Comparison of ENCODE assay signal across 13 cellular contexts in the genomic region with DNA sequence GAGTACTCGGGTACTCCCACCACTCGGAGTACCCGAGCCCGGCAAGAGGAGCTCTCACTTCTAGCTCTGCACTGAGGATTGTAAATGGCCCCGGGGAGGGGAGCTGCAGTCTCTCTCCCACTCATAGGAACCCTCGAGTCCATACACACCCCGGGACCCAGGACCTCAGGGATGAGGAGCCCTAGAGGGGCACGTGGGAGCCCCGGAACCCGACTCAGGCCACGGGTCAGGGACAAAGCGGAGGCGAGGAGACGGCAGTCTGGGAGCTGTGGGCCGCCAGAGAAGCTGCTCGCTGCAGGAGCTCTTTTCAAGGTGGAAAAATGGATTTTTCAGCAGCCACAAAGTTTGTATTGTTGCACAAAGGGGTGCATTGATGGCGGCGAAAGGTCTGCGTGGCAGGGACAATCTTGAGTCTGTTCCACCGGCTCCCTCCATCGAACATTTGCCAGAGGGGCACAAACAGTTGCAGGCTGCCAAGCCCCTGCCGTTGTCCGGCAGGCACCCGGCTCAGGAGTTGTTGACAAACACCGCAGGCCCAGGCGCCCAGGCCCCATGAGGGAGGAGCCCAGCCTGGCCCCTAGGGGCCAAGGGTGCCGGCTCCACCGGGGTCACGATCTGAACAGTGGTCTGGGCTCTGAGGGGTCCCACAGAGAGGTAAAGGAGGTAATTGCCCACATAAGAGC. TPM values are rescaled to one million over a fixed set of nuclear protein-coding genes. Genes with fewer than 3 reads are reported as not detected.
A peak's percentile ranks its signal among the peaks of the same experiment; 100 is the strongest.
DNase-seq lines count a peak whose midpoint lies in the region; ATAC-seq lines count a peak whose summit lies in the region.
"Had no signal": no experiment of that assay in that cellular context is flagged by ENCODE, and none has a peak within 500 bp of the region (broad histone marks: within the 10 kb centered on the region; RNA-seq: fewer than 3 reads in every experiment).

No MANE protein-coding gene starts in this region.

- H3K9me3 ChIP-seq in BLaER1 (no peaks in the 10 kb centered on the region), ES-I3 (ENCODE audit: control insufficient read depth, insufficient read depth, low read length) (no peaks in the 10 kb centered on the region)
- no peaks in the 10 kb centered on the region for H3K9me3 ChIP-seq in naive thymus-derived CD4-positive, alpha-beta T cell (ENCODE audit: control insufficient read depth in 2 of 3, low read length in 3 of 3)
- H3K9me3 ChIP-seq: sigmoid colon had no signal

- no peak for ATAC-seq in naive thymus-derived CD4-positive, alpha-beta T cell
- ATAC-seq in GM18907 (IDR thresholded peaks at IDR 0.05; ENCODE audit: unreplicated experiment): no peak

- peaks cover 81% of the 10 kb centered on the region for H3K4me1 ChIP-seq in BLaER1
- H3K4me1 ChIP-seq in ES-I3 (ENCODE audit: insufficient read depth, low read length): peaks cover 13% of the 10 kb centered on the region; the same call in 1 of the 2 replicates
- H3K4me1 ChIP-seq in naive thymus-derived CD4-positive, alpha-beta T cell (ENCODE audit: control insufficient read depth in 2 of 2, insufficient read depth in 2 of 2, low read length in 2 of 2): peaks cover 13 to 35% of the 10 kb centered on the region in 2 donors

- H3K4me3 ChIP-seq in BLaER1: peak overlapping the region; percentile 97
- no peak overlapping the region for H3K4me3 ChIP-seq in naive thymus-derived CD4-positive, alpha-beta T cell (ENCODE audit: low read length)

- H3K4me2 ChIP-seq in BLaER1: peak overlapping the region; percentile 94

- H3K27ac Mint-ChIP-seq in dendritic cell treated with granulocyte-macrophage colony-stimulating factor and Interleukin-4, amounts not matched to agents 40 ng/mL and 50 ng/mL, for 4 days: peak overlapping the region; percentile 8
- H3K27ac Mint-ChIP-seq in naive thymus-derived CD4-positive, alpha-beta T cell: peak overlapping the region in 1 of 9 donors; percentile 43

- H3K9ac ChIP-seq in BLaER1 (peak overlapping the region; percentile 91), ES-I3 (ENCODE audit: low read depth, low read length) (peak overlapping the region; percentile 12; the same call in 1 of the 2 replicates)

- H3K4me1 Mint-ChIP-seq in dendritic cell treated with granulocyte-macrophage colony-stimulating factor and Interleukin-4, amounts not matched to agents 40 ng/mL and 50 ng/mL, for 4 days (ENCODE audit: low read depth): peaks cover 69% of the 10 kb centered on the region
- peaks cover 41 to 61% (median 49%) of the 10 kb centered on the region in 7 donors for H3K4me1 Mint-ChIP-seq in naive thymus-derived CD4-positive, alpha-beta T cell

- no peak for DNase-seq in naive thymus-derived CD4-positive, alpha-beta T cell
- DNase-seq in NCI-H1694 treated with DMSO at 0.1 percent for 48 hours (lab: John Stamatoyannopoulos, UW): no peak
- DNase-seq in Kasumi-1 (lab: John Stamatoyannopoulos, UW): no peak
- DNase-seq: activated CD4-positive, alpha-beta T cell treated with anti-CD3 and anti-CD28 coated beads for 4 hours; effector CD4-positive, alpha-beta T cell; NCI-H2171; nucleus accumbens; sigmoid colon; stimulated activated CD4-positive, alpha-beta T cell treated with anti-CD3 and anti-CD28 coated beads, Interleukin-4, amount 100 ng/mL, for 24 hours had no signal

- H3K36me3 ChIP-seq in BLaER1 (peaks cover 6% of the 10 kb centered on the region; the same call in 1 of the 2 replicates), ES-I3 (ENCODE audit: insufficient read depth, low read length) (no peaks in the 10 kb centered on the region)
- H3K36me3 ChIP-seq in naive thymus-derived CD4-positive, alpha-beta T cell (ENCODE audit: control insufficient read depth in 2 of 3, insufficient read depth in 3 of 3, low read length in 3 of 3): no peaks in the 10 kb centered on the region
- H3K36me3 ChIP-seq: sigmoid colon had no signal

- H3K4me3 Mint-ChIP-seq in dendritic cell treated with granulocyte-macrophage colony-stimulating factor and Interleukin-4, amounts not matched to agents 40 ng/mL and 50 ng/mL, for 4 days: no peak overlapping the region
- H3K4me3 Mint-ChIP-seq in naive thymus-derived CD4-positive, alpha-beta T cell: peak overlapping the region; percentile 78 to 94 (median 86)

- intact Hi-C loops in dendritic cell treated with granulocyte-macrophage colony-stimulating factor and Interleukin-4, amounts not matched to agents 40 ng/mL and 50 ng/mL, for 4 days (cut with micrococcal nuclease): no loop called here
- intact Hi-C loops in naive thymus-derived CD4-positive, alpha-beta T cell (cut with micrococcal nuclease): loop anchor here in 1 of 2 donors (5.0 kb wide), 1 partner anchor 41 kb away; no protein-coding TSS in a partner anchor

- peaks cover 59% of the 10 kb centered on the region for H3K27me3 ChIP-seq in BLaER1
- peaks cover 4 to 13% of the 10 kb centered on the region in 2 donors for H3K27me3 ChIP-seq in naive thymus-derived CD4-positive, alpha-beta T cell (ENCODE audit: control insufficient read depth in 2 of 2, insufficient read depth in 2 of 2, low read length in 2 of 2)

- peak overlapping the region; percentile 100 for H3K27ac ChIP-seq in BLaER1
- H3K27ac ChIP-seq in naive thymus-derived CD4-positive, alpha-beta T cell (ENCODE audit: low read depth, low read length): no peak overlapping the region
- H3K27ac ChIP-seq: sigmoid colon had no signal

- peaks cover 6% of the 10 kb centered on the region for H3K36me3 Mint-ChIP-seq in dendritic cell treated with granulocyte-macrophage colony-stimulating factor and Interleukin-4, amounts not matched to agents 40 ng/mL and 50 ng/mL, for 4 days (ENCODE audit: low read depth)
- peaks cover 0 to 3% (median 0%) of the 10 kb centered on the region in 5 donors for H3K36me3 Mint-ChIP-seq in naive thymus-derived CD4-positive, alpha-beta T cell

- H3K27me3 Mint-ChIP-seq in dendritic cell treated with granulocyte-macrophage colony-stimulating factor and Interleukin-4, amounts not matched to agents 40 ng/mL and 50 ng/mL, for 4 days: peaks cover 65% of the 10 kb centered on the region
- H3K27me3 Mint-ChIP-seq in naive thymus-derived CD4-positive, alpha-beta T cell: peaks cover 17 to 76% (median 33%) of the 10 kb centered on the region in 5 donors

- no peaks in the 10 kb centered on the region for H4K20me1 ChIP-seq in BLaER1

- no peaks in the 10 kb centered on the region for H3K9me3 Mint-ChIP-seq in dendritic cell treated with granulocyte-macrophage colony-stimulating factor and Interleukin-4, amounts not matched to agents 40 ng/mL and 50 ng/mL, for 4 days
- H3K9me3 Mint-ChIP-seq in naive thymus-derived CD4-positive, alpha-beta T cell: peaks cover 0 to 4% (median 0%) of the 10 kb centered on the region in 11 donors

- CTCF ChIA-PET in naive thymus-derived CD4-positive, alpha-beta T cell (lab: Charles Lee): interaction anchor here (0.8 kb wide), 1 partner anchor 55 kb away, joined by 3 read pairs; no protein-coding TSS in a partner anchor

- POLR2A ChIA-PET in naive thymus-derived CD4-positive, alpha-beta T cell (lab: Charles Lee): interaction anchor here (0.5 to 1.2 kb wide), 2 partner anchors 70 to 498 kb away, joined by 4 to 5 read pairs; no protein-coding TSS in a partner anchor

RNA-seq across cellular contexts. Expression of a gene that starts 5.7 kb away (rescaled TPM):
- 100 to 1,000 TPM in 1 of 5 experiments, 10 to 100 TPM in 4; 80.8 to 108 (median 89.3) TPM for total RNA-seq in naive thymus-derived CD4-positive, alpha-beta T cell
- 10 to 100 TPM; 52.1 to 53.8 TPM for polyA plus RNA-seq in naive thymus-derived CD4-positive, alpha-beta T cell
